In the genomic region with DNA sequence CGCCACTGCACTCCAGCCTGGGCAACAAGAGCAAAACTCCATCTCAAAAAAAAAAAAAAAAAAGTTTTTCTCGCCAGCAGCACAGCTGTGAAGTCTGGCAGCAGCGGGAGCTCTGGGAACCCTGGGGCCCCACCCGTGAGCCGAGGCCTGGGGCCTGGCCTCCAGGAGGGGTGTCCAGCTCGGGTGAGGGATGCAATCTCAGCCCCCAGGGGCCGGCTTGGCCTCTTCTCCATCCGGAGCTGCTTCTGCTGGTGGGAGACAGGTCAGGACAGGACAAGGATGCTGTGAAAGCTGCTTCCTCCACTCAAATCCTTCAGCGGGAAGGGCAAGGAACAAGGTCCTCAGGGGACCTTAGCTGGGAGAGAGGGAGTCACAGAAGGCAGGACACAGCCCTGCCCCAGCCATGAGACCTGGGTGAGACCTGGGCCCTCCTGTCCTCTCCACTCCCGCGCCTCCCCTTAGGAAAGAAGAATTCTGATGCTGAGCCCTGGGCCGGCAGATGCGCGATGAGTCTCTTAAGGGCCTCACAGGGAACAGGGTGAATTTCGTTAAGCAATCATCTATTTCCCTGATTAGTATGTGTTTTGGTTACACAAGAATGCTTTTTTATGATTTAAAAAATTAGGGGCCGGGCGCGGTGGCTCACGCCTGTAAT, we compare ENCODE assay signal across 20 cellular contexts. TPM values are rescaled to one million over a fixed set of nuclear protein-coding genes. Genes with fewer than 3 reads are reported as not detected.
DNase-seq lines count a peak whose midpoint lies in the region; ATAC-seq and TF ChIP-seq lines count a peak whose summit lies in the region.
"Had no signal": no experiment of that assay in that cellular context is flagged by ENCODE, and none has a peak within 500 bp of the region (broad histone marks: within the 10 kb centered on the region; RNA-seq: fewer than 3 reads in every experiment).

No MANE protein-coding gene starts in this region.

- peak; percentile 70 for DNase-seq in chondrocyte (ENCODE audit: low spot score)
- peak; percentile 15 for DNase-seq in iPS-NIHi7 (ENCODE audit: extremely low spot score)
- DNase-seq in spleen = peak; percentile 34
- no peak for DNase-seq in NCI-H69 (lab: John Stamatoyannopoulos, UW)
- no peak for DNase-seq in NCI-H1436 (lab: John Stamatoyannopoulos, UW)
- DNase-seq in NCI-H1105 (lab: John Stamatoyannopoulos, UW) = no peak
- DNase-seq: activated naive CD4-positive, alpha-beta T cell treated with Interleukin-2 at 50 U/mL for 16 hours; activated T-cell treated with anti-CD3 and anti-CD28 coated beads, Interleukin-2, amount 50 U/mL, for 24 hours; anterior cingulate cortex; caudate nucleus; CD4-positive, CD25-positive, alpha-beta regulatory T cell; DMS153; H9; hippocampal formation; NCI-H1092; NCI-H510A treated with DMSO at 0.1 percent for 48 hours; stimulated activated CD4-positive, alpha-beta T cell treated with anti-CD3 and anti-CD28 coated beads, Interleukin-12 subunit alpha, Interleukin-12 subunit beta, amount 100 ng/mL, for 4 hours had no signal

- H3K4me1 Mint-ChIP-seq in chondrocyte (ENCODE audit: low read depth) = no peaks in the 10 kb centered on the region
- H3K4me1 Mint-ChIP-seq: CD4-positive, CD25-positive, alpha-beta regulatory T cell had no signal

- POLR2A ChIA-PET in HEK293 (lab: Yijun Ruan, JAX) = no interaction called here

- H3K4me1 ChIP-seq in HEK293 (ENCODE audit: control insufficient read depth, insufficient read depth, low read length) (no peaks in the 10 kb centered on the region), spleen (no peaks in the 10 kb centered on the region)

- TF ChIP-seq POLR2A in spleen (IDR thresholded peaks at IDR 0.05) = no peak

- H3K4me3 Mint-ChIP-seq in chondrocyte (ENCODE audit: unreplicated experiment) = no peak overlapping the region
- H3K4me3 Mint-ChIP-seq: activated T-cell treated with anti-CD3 and anti-CD28 coated beads, Interleukin-2, amount 50 U/mL, for 24 hours; CD4-positive, CD25-positive, alpha-beta regulatory T cell; H9 had no signal

- WGBS in spleen, 5 donors = 81 to 91% (median 84%) methylated on average over 18 to 19 of the region's 19 CpGs

- peaks cover 0 to 9% (median 0%) of the 10 kb centered on the region in 7 donors for H3K27me3 ChIP-seq in spleen (replicated peaks in 1 of 7)

- H3K4me3 ChIP-seq in HEK293 (ENCODE audit: low read depth, low read length) (no peak overlapping the region), spleen (no peak overlapping the region)
- H3K4me3 ChIP-seq: lung had no signal

- CTCF ChIA-PET in HEK293 (lab: Yijun Ruan, JAX) = interaction anchor here (1.4 to 1.8 kb wide), 2 partner anchors 16 to 22 kb away, joined by 4 to 7 read pairs; no protein-coding TSS in a partner anchor

- no peaks in the 10 kb centered on the region for H3K36me3 ChIP-seq in HEK293 (ENCODE audit: control insufficient read depth in 2 of 2, insufficient read depth in 1 of 2, low read length in 2 of 2)
- no peaks in the 10 kb centered on the region for H3K36me3 ChIP-seq in spleen

- H3K9me3 ChIP-seq in HEK293 (ENCODE audit: control insufficient read depth, insufficient read depth, low read depth, low read length) (no peaks in the 10 kb centered on the region), spleen (no peaks in the 10 kb centered on the region)

- no peak overlapping the region for H3K27ac Mint-ChIP-seq in chondrocyte (ENCODE audit: unreplicated experiment)
- H3K27ac Mint-ChIP-seq: activated T-cell treated with anti-CD3 and anti-CD28 coated beads, Interleukin-2, amount 50 U/mL, for 24 hours; CD4-positive, CD25-positive, alpha-beta regulatory T cell; H9 had no signal

- intact Hi-C loops in spleen (cut with DNase I; ENCODE audit: low total_unique reads) = no loop called here

- TF ChIP-seq CTCF in HEK293 (tag by site-specific recombination; IDR thresholded peaks at IDR 0.05) = no peak
- no peak for TF ChIP-seq CTCF in chondrocyte (IDR thresholded peaks at IDR 0.05)
- TF ChIP-seq CTCF in spleen (IDR thresholded peaks at IDR 0.05 in 8 of 11, conservative IDR thresholded peaks at IDR 0.05 in 3 of 11) = no peak

- peaks cover 12% of the 10 kb centered on the region for H3K27me3 Mint-ChIP-seq in chondrocyte (ENCODE audit: low read depth)
- H3K27me3 Mint-ChIP-seq: activated T-cell treated with anti-CD3 and anti-CD28 coated beads, Interleukin-2, amount 50 U/mL, for 24 hours; CD4-positive, CD25-positive, alpha-beta regulatory T cell had no signal

- H3K9me3 Mint-ChIP-seq in chondrocyte (ENCODE audit: low read depth) = no peaks in the 10 kb centered on the region
- H3K9me3 Mint-ChIP-seq: activated T-cell treated with anti-CD3 and anti-CD28 coated beads, Interleukin-2, amount 50 U/mL, for 24 hours; CD4-positive, CD25-positive, alpha-beta regulatory T cell; H9 had no signal

- ATAC-seq in HG03342 (IDR thresholded peaks at IDR 0.05; ENCODE audit: unreplicated experiment) = no peak

- H3K36me3 Mint-ChIP-seq in chondrocyte (ENCODE audit: low read depth) = no peaks in the 10 kb centered on the region
- H3K36me3 Mint-ChIP-seq: CD4-positive, CD25-positive, alpha-beta regulatory T cell had no signal

- no peak overlapping the region for H3K27ac ChIP-seq in HEK293 (ENCODE audit: extremely low read depth, low read depth, low read length)
- no peak overlapping the region for H3K27ac ChIP-seq in spleen

TF ChIP-seq in HEK293, 187 proteins besides CTCF, POLR2A, EP300 and RAD21:
- TF ChIP-seq ZNF341 (tag by site-specific recombination; IDR thresholded peaks at IDR 0.05; ENCODE audit: low read depth) (no peak), ZNF501 (tag by site-specific recombination; IDR thresholded peaks at IDR 0.05) (no peak), ZBTB20 (tag by site-specific recombination; IDR thresholded peaks at IDR 0.05) (peak; percentile 67), ZIC2 (tag by site-specific recombination; IDR thresholded peaks at IDR 0.05) (peak; percentile 33; the same call in 1 of the 2 replicates), ZNF558 (tag by site-specific recombination; IDR thresholded peaks at IDR 0.05) (no peak)

RNA-seq across cellular contexts. Expression of gene PLPP7, which starts 30.6 kb away (rescaled TPM):
- 1.1 to 2.3 TPM (median 1.5 TPM) in 3 replicates for total RNA-seq in chondrocyte
- total RNA-seq in spleen = 1 to 10 TPM; 2.3 to 3.8 (median 3.1) TPM
- polyA plus RNA-seq in spleen = 1 to 10 TPM; 1.1 to 2.1 (median 1.3) TPM
- total RNA-seq: CD4-positive, CD25-positive, alpha-beta regulatory T cell had no signal
- polyA plus RNA-seq: CD4-positive, CD25-positive, alpha-beta regulatory T cell had no signal

RNA-seq across cellular contexts. Expression of gene FAM78A, which starts 43.8 kb away (rescaled TPM):
- total RNA-seq in chondrocyte (1.4 to 1.6 TPM (median 1.5 TPM) in 3 replicates), spleen (10 to 100 TPM; 23.3 to 40.3 (median 32.3) TPM)
- 10 to 100 TPM; 17.0 to 26.1 (median 17.4) TPM for polyA plus RNA-seq in spleen

Comparison
In these comparisons a context has a peak if more than half of its experiments do, and no peak if none do; other contexts are left out.
1. DNase-seq: peak in chondrocyte (single experiment), iPS-NIHi7 (single experiment) and spleen (single experiment); none in NCI-H69 (single experiment), NCI-H1436 (single experiment) and NCI-H1105 (single experiment).